In genomic region chr11:15754221-15754620, GRCh38 we compare ENCODE assay signal across 15 cellular contexts.
DNase-seq lines count a peak whose midpoint lies in the region; ATAC-seq and TF ChIP-seq lines count a peak whose summit lies in the region.
"Had no signal": no experiment of that assay in that cellular context is flagged by ENCODE, and none has a peak within 500 bp of the region (broad histone marks: within the 10 kb centered on the region; RNA-seq: fewer than 3 reads in every experiment).

No MANE protein-coding gene starts in this region.

- peak overlapping the region; percentile 65 for H3K27ac ChIP-seq in smooth muscle cell (ENCODE audit: low read depth)

- TF ChIP-seq CTCF in fibroblast of villous mesenchyme (IDR thresholded peaks at IDR 0.05; ENCODE audit: insufficient read depth, low read depth, low read length) (no peak), smooth muscle cell (IDR thresholded peaks at IDR 0.05; ENCODE audit: borderline replicate concordance, insufficient read depth, poor library complexity, severe bottlenecking) (no peak)

- no peaks in the 10 kb centered on the region for H3K36me3 ChIP-seq in smooth muscle cell (ENCODE audit: low read depth)
- H3K36me3 ChIP-seq: HAP-1 had no signal

- H3K9me3 Mint-ChIP-seq in activated T-helper 17 cell treated with anti-CD3 and anti-CD28 coated beads, Interleukin-2, amount 50 U/mL, for 72 hours = peaks cover 13% of the 10 kb centered on the region

- no peaks in the 10 kb centered on the region for H3K79me2 ChIP-seq in smooth muscle cell (ENCODE audit: low read depth)

- no peak overlapping the region for H3K9ac ChIP-seq in smooth muscle cell (ENCODE audit: low read depth)

- no peaks in the 10 kb centered on the region for H4K20me1 ChIP-seq in smooth muscle cell (ENCODE audit: low read depth)

- no peaks in the 10 kb centered on the region for H3K36me3 Mint-ChIP-seq in activated T-helper 17 cell treated with anti-CD3 and anti-CD28 coated beads, Interleukin-2, amount 50 U/mL, for 72 hours (ENCODE audit: low read depth)
- H3K36me3 Mint-ChIP-seq: CD4-positive, alpha-beta memory T cell had no signal

- H3K4me2 ChIP-seq in smooth muscle cell = no peak overlapping the region

- peak overlapping the region; percentile 35 for H3K27ac Mint-ChIP-seq in activated T-helper 17 cell treated with anti-CD3 and anti-CD28 coated beads, Interleukin-2, amount 50 U/mL, for 72 hours
- H3K27ac Mint-ChIP-seq: CD4-positive, alpha-beta memory T cell; HFFc6 had no signal

- WGBS in smooth muscle cell (ENCODE audit: low lambda C conversion rate) = 6% methylated on average over 1 of the region's 1 CpG

- H2AFZ ChIP-seq in smooth muscle cell (ENCODE audit: low read depth) = no peak overlapping the region

- ATAC-seq in activated T-helper 17 cell treated with anti-CD3 and anti-CD28 coated beads, Interleukin-2, amount 50 U/mL, for 72 hours (replicated peaks) = peak; percentile 50
- no peak for ATAC-seq in HG03457 (IDR thresholded peaks at IDR 0.05; ENCODE audit: unreplicated experiment)
- no peak for ATAC-seq in GM19397 (IDR thresholded peaks at IDR 0.05; ENCODE audit: unreplicated experiment)

- DNase-seq in amniotic epithelial cell (ENCODE audit: low read depth) (peak; percentile 54), fibroblast of villous mesenchyme (ENCODE audit: low read depth) (peak; percentile 29), smooth muscle cell (lab: John Stamatoyannopoulos, UW; ENCODE audit: unreplicated experiment) (no peak)
- DNase-seq in activated CD4-positive, CD25-positive, alpha-beta regulatory T cell (lab: John Stamatoyannopoulos, UW) = no peak
- DNase-seq: C1 segment of cervical spinal cord; Caco-2; CD4-positive, alpha-beta memory T cell; DMS153; DND-41; GOT3; HFFc6 had no signal

- H3K4me1 Mint-ChIP-seq in activated T-helper 17 cell treated with anti-CD3 and anti-CD28 coated beads, Interleukin-2, amount 50 U/mL, for 72 hours = peaks cover 8% of the 10 kb centered on the region
- H3K4me1 Mint-ChIP-seq: CD4-positive, alpha-beta memory T cell had no signal

- H3K4me3 ChIP-seq in fibroblast of villous mesenchyme (ENCODE audit: low read depth, low read length) (no peak overlapping the region), smooth muscle cell (no peak overlapping the region)
- H3K4me3 ChIP-seq: HAP-1 had no signal

- H3K27me3 ChIP-seq in smooth muscle cell (ENCODE audit: low read depth) = no peaks in the 10 kb centered on the region

- peaks cover 7% of the 10 kb centered on the region for H3F3A ChIP-seq in smooth muscle cell (ENCODE audit: low read depth)

- peaks cover 22% of the 10 kb centered on the region for H3K27me3 Mint-ChIP-seq in activated T-helper 17 cell treated with anti-CD3 and anti-CD28 coated beads, Interleukin-2, amount 50 U/mL, for 72 hours

- no peaks in the 10 kb centered on the region for H3K4me1 ChIP-seq in smooth muscle cell (ENCODE audit: low read depth)
- H3K4me1 ChIP-seq: Caco-2, HAP-1 had no signal

- no peak overlapping the region for H3K4me3 Mint-ChIP-seq in activated T-helper 17 cell treated with anti-CD3 and anti-CD28 coated beads, Interleukin-2, amount 50 U/mL, for 72 hours
- H3K4me3 Mint-ChIP-seq: CD4-positive, alpha-beta memory T cell; HFFc6 had no signal

- no peaks in the 10 kb centered on the region for H3K9me3 ChIP-seq in smooth muscle cell (replicated peaks; ENCODE audit: low read depth)
- H3K9me3 ChIP-seq: HAP-1 had no signal

Comparison
In these comparisons a context has a peak if more than half of its experiments do, and no peak if none do; other contexts are left out.
1. DNase-seq: peak in amniotic epithelial cell (single experiment) and fibroblast of villous mesenchyme (single experiment); none in smooth muscle cell (single experiment) and activated CD4-positive, CD25-positive, alpha-beta regulatory T cell (0 of 4).